22 cellular contexts compared by ENCODE assay signal in the genomic region with DNA sequence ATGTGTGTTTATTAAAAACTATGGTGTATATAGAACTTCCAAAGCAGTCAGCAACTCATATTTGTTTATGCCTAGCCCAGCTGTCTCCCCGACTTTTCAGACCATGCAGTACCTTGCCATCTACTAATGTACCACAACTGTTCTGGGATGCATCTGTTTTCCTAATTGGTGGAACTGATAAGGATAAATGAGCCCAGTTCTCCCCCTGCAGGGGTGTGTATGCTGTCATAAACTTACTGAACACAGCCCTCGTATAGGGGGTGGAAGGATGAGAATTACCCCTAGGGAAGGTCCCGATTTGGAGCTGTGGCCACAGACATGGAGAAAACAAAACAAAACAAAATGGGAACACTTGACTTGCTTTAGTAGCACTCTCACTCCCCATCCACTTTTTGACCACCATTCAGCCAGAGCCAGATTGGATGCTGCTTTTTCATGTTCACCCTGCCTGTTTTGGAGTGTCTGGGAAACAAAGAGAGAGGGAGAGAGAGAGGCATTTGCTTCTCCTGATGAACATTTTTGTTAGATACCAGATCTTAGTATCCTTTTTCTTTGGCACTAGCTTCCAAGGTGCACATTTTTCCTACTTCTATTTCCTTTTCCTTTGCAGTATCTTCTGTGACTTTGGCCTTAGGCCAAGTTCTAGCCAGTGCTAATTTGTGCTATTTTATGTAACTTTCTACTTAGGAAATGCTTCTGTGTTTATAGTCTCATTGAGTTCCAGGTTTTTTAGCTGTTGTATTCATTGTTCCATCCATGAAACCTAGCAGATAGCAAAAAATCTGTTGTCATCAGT. TPM values are rescaled to one million over a fixed set of nuclear protein-coding genes. Genes with fewer than 3 reads are reported as not detected.
DNase-seq lines count a peak whose midpoint lies in the region; ATAC-seq and TF ChIP-seq lines count a peak whose summit lies in the region.
"Had no signal": no experiment of that assay in that cellular context is flagged by ENCODE, and none has a peak within 500 bp of the region (broad histone marks: within the 10 kb centered on the region; RNA-seq: fewer than 3 reads in every experiment).

No MANE protein-coding gene starts in this region.

- DNase-seq in NCI-H2171 treated with DMSO at 0.1 percent for 48 hours (lab: John Stamatoyannopoulos, UW) (peak; percentile 17), NCI-H2171 (lab: John Stamatoyannopoulos, UW) (no peak), SK-N-DZ (ENCODE audit: low spot score) (peak; percentile 90), fibroblast of the aortic adventitia (ENCODE audit: low read depth) (peak; percentile 0)
- no peak for DNase-seq in activated CD4-positive, alpha-beta T cell treated with anti-CD3 and anti-CD28 coated beads, Interleukin-2, amount 50 U/mL, for 1 hour
- no peak for DNase-seq in effector memory CD4-positive, alpha-beta T cell
- DNase-seq in activated CD4-positive, alpha-beta T cell treated with anti-CD3 and anti-CD28 coated beads, Interleukin-2, amount 10 ng/mL, durations not matched to agents 7 days and 5 days = no peak
- DNase-seq: COR-L47, GM23248, NCI-H1105, NCI-H187 treated with DMSO at 0.1 percent for 48 hours, NCI-H226, NCI-H774, SHP77 treated with DMSO at 0.1 percent for 48 hours, SW 1271 had no signal

- H3K4me3 ChIP-seq in fibroblast of the aortic adventitia (ENCODE audit: low read depth, low read length) = no peak overlapping the region
- no peak overlapping the region for H3K4me3 ChIP-seq in effector memory CD4-positive, alpha-beta T cell (ENCODE audit: insufficient read depth, low read depth, low read length, poor library complexity, severe bottlenecking)
- H3K4me3 ChIP-seq: GM12878, GM23248 had no signal

- H3K4me1 Mint-ChIP-seq in activated CD4-positive, alpha-beta T cell treated with anti-CD3 and anti-CD28 coated beads, Interleukin-2, amount 10 ng/mL, durations not matched to agents 7 days and 5 days = no peaks in the 10 kb centered on the region

- H3K4me3 Mint-ChIP-seq in activated CD4-positive, alpha-beta T cell treated with anti-CD3 and anti-CD28 coated beads, Interleukin-2, amount 10 ng/mL, durations not matched to agents 7 days and 5 days = no peak overlapping the region
- H3K4me3 Mint-ChIP-seq: T-helper 2 cell treated with Interferon-gamma antibody and Interleukin-4, amounts not matched to agents 5 μg/mL and 100 μg/mL, for 36 hours had no signal

- H3K36me3 Mint-ChIP-seq in activated CD4-positive, alpha-beta T cell treated with anti-CD3 and anti-CD28 coated beads, Interleukin-2, amount 10 ng/mL, durations not matched to agents 7 days and 5 days (ENCODE audit: low read depth) = no peaks in the 10 kb centered on the region

- CTCF ChIA-PET in activated CD4-positive, alpha-beta T cell treated with anti-CD3 and anti-CD28 coated beads, Interleukin-2, amount 10 ng/mL, durations not matched to agents 7 days and 5 days (lab: Charles Lee) = no interaction called here

- no peaks in the 10 kb centered on the region for H3K4me1 ChIP-seq in effector memory CD4-positive, alpha-beta T cell (ENCODE audit: control insufficient read depth, insufficient read depth, low read length, poor library complexity, severe bottlenecking)

- H3K36me3 ChIP-seq in effector memory CD4-positive, alpha-beta T cell (ENCODE audit: control insufficient read depth, insufficient read depth, low read length) = no peaks in the 10 kb centered on the region

- H3K27me3 ChIP-seq in effector memory CD4-positive, alpha-beta T cell (replicated peaks; ENCODE audit: control insufficient read depth, insufficient read depth, low read length, poor library complexity, severe bottlenecking) = no peaks in the 10 kb centered on the region

- H3K9me3 Mint-ChIP-seq in activated CD4-positive, alpha-beta T cell treated with anti-CD3 and anti-CD28 coated beads, Interleukin-2, amount 10 ng/mL, durations not matched to agents 7 days and 5 days = no peaks in the 10 kb centered on the region

- H3K27me3 Mint-ChIP-seq in activated CD4-positive, alpha-beta T cell treated with anti-CD3 and anti-CD28 coated beads, Interleukin-2, amount 10 ng/mL, durations not matched to agents 7 days and 5 days = no peaks in the 10 kb centered on the region

- TF ChIP-seq CTCF in fibroblast of the aortic adventitia (IDR thresholded peaks at IDR 0.05; ENCODE audit: insufficient read depth, low read length) = no peak

- H3K27ac ChIP-seq in effector memory CD4-positive, alpha-beta T cell (ENCODE audit: insufficient read depth, low read length, poor library complexity, severe bottlenecking) = no peak overlapping the region
- H3K27ac ChIP-seq: C4-2B, GM23248, KMS-11 had no signal

- POLR2A ChIA-PET in activated CD4-positive, alpha-beta T cell treated with anti-CD3 and anti-CD28 coated beads, Interleukin-2, amount 10 ng/mL, durations not matched to agents 7 days and 5 days (lab: Charles Lee) = no interaction called here

- ATAC-seq in HG02610 (IDR thresholded peaks at IDR 0.05; ENCODE audit: unreplicated experiment) = no peak
- ATAC-seq: GM12878 had no signal

- H3K9me3 ChIP-seq in effector memory CD4-positive, alpha-beta T cell (ENCODE audit: control insufficient read depth, low read length) = no peaks in the 10 kb centered on the region

- no peak overlapping the region for H3K27ac Mint-ChIP-seq in activated CD4-positive, alpha-beta T cell treated with anti-CD3 and anti-CD28 coated beads, Interleukin-2, amount 10 ng/mL, durations not matched to agents 7 days and 5 days
- H3K27ac Mint-ChIP-seq: T-helper 2 cell treated with Interferon-gamma antibody and Interleukin-4, amounts not matched to agents 5 μg/mL and 100 μg/mL, for 36 hours had no signal

RNA-seq across cellular contexts. Expression of a gene that starts 29.1 kb away (rescaled TPM):
- 1.6 and 3.1 TPM in 2 replicates for polyA plus RNA-seq in SK-N-DZ (2014; cell fraction: cytosol; rRNA removed)
- polyA plus RNA-seq in SK-N-DZ (2014; cell fraction: nucleus; rRNA removed) = 0.60 and 0.95 TPM in 2 replicates
- total RNA-seq in fibroblast of the aortic adventitia (ENCODE audit: low replicate concordance) = 2.2 TPM in 1 of 2 replicates, not detected in the other
- not detected for total RNA-seq in activated CD4-positive, alpha-beta T cell treated with anti-CD3 and anti-CD28 coated beads, Interleukin-2, amount 10 ng/mL, durations not matched to agents 7 days and 5 days
- total RNA-seq: A172, GM12878, GM23248, MCF 10A had no signal

Comparison
In these comparisons a context has a peak if more than half of its experiments do, and no peak if none do; other contexts are left out.
1. DNase-seq: peak in NCI-H2171 treated with DMSO at 0.1 percent for 48 hours (single experiment), SK-N-DZ (single experiment) and fibroblast of the aortic adventitia (single experiment); none in NCI-H2171 (single experiment), activated CD4-positive, alpha-beta T cell treated with anti-CD3 and anti-CD28 coated beads, Interleukin-2, amount 50 U/mL, for 1 hour (single experiment), effector memory CD4-positive, alpha-beta T cell (0 of 3) and activated CD4-positive, alpha-beta T cell treated with anti-CD3 and anti-CD28 coated beads, Interleukin-2, amount 10 ng/mL, durations not matched to agents 7 days and 5 days (single experiment).